Comparison of ENCODE assay signal across 1 cellular context in the genomic region with DNA sequence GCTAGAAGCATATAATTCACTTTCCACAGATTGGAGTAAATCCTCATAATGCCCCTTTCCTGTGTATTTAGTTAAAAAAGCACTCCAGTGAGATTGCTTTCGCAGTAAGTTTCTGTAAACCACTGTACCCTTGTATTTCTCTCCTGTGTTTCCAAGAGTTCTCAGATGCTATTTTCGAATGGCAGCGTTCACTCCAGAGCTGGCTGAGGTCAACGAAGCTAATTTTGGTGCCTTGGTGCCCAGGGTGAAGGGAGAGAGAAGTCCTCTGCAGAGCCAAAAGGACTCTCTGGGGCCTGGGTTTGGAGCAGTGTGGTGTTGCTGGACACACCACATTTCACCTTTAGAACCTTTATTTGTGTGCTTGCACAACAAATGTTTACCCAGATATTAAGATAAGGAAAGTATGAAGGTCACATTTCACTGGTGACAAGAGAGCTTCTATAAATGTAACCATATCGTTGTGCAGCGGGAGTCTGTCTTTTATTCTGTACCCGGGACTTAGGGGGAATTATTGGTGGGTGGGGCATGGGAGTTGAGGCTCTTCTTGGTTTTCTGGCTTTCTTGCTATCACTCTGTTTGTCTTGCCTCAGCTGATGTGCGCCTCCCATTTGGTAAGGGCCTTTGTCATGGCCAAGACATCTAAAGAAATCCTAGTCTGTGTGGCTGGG.
TF ChIP-seq lines count a peak whose summit lies in the region.

No MANE protein-coding gene starts in this region.

TF ChIP-seq in HepG2, 621 proteins besides CTCF, POLR2A, EP300 and RAD21 (continued from another document and continues in another):
- TF ChIP-seq, protein P1, sequence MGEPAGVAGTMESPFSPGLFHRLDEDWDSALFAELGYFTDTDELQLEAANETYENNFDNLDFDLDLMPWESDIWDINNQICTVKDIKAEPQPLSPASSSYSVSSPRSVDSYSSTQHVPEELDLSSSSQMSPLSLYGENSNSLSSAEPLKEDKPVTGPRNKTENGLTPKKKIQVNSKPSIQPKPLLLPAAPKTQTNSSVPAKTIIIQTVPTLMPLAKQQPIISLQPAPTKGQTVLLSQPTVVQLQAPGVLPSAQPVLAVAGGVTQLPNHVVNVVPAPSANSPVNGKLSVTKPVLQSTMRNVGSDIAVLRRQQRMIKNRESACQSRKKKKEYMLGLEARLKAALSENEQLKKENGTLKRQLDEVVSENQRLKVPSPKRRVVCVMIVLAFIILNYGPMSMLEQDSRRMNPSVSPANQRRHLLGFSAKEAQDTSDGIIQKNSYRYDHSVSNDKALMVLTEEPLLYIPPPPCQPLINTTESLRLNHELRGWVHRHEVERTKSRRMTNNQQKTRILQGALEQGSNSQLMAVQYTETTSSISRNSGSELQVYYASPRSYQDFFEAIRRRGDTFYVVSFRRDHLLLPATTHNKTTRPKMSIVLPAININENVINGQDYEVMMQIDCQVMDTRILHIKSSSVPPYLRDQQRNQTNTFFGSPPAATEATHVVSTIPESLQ (CRISPR knock-in tag; conservative IDR thresholded peaks at IDR 0.05), result no peak
- TF ChIP-seq ZNF337 (CRISPR knock-in tag; IDR thresholded peaks at IDR 0.05; ENCODE audit: borderline replicate concordance, low read depth), result no peak
- TF ChIP-seq, protein P2, sequence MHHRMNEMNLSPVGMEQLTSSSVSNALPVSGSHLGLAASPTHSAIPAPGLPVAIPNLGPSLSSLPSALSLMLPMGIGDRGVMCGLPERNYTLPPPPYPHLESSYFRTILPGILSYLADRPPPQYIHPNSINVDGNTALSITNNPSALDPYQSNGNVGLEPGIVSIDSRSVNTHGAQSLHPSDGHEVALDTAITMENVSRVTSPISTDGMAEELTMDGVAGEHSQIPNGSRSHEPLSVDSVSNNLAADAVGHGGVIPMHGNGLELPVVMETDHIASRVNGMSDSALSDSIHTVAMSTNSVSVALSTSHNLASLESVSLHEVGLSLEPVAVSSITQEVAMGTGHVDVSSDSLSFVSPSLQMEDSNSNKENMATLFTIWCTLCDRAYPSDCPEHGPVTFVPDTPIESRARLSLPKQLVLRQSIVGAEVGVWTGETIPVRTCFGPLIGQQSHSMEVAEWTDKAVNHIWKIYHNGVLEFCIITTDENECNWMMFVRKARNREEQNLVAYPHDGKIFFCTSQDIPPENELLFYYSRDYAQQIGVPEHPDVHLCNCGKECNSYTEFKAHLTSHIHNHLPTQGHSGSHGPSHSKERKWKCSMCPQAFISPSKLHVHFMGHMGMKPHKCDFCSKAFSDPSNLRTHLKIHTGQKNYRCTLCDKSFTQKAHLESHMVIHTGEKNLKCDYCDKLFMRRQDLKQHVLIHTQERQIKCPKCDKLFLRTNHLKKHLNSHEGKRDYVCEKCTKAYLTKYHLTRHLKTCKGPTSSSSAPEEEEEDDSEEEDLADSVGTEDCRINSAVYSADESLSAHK (CRISPR knock-in tag; IDR thresholded peaks at IDR 0.05; ENCODE audit: borderline replicate concordance), result no peak
- peak; percentile 32; the same call in 1 of the 2 replicates for TF ChIP-seq FOXC1 (CRISPR knock-in tag; IDR thresholded peaks at IDR 0.05; ENCODE audit: borderline replicate concordance)
- TF ChIP-seq, protein P3, sequence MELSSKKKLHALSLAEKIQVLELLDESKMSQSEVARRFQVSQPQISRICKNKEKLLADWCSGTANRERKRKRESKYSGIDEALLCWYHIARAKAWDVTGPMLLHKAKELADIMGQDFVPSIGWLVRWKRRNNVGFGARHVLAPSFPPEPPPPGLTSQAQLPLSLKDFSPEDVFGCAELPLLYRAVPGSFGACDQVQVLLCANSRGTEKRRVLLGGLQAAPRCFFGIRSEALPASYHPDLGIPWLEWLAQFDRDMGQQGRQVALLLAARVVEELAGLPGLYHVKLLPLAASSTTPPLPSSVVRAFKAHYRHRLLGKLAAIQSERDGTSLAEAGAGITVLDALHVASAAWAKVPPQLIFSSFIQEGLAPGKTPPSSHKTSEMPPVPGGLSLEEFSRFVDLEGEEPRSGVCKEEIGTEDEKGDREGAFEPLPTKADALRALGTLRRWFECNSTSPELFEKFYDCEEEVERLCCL (CRISPR knock-in tag; IDR thresholded peaks at IDR 0.05; ENCODE audit: borderline replicate concordance), result no peak
- TF ChIP-seq ZNF619 (CRISPR knock-in tag; IDR thresholded peaks at IDR 0.05), result no peak
- peak; percentile 86 for TF ChIP-seq ZMYM4 (CRISPR knock-in tag; IDR thresholded peaks at IDR 0.05)
- TF ChIP-seq, protein P4, sequence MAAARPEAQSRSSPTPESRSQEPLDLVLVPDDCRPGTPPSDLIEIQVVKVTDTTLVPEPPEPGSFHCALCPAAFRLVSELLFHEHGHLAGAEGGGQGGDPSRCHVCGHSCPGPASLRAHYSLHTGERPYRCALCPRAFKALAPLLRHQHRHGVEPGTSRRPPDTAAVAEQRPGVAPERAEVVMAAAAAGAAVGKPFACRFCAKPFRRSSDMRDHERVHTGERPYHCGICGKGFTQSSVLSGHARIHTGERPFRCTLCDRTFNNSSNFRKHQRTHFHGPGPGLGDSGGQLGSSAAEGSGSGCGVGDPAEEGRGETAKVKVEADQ (CRISPR knock-in tag; IDR thresholded peaks at IDR 0.05; ENCODE audit: borderline replicate concordance), result no peak
- TF ChIP-seq RBFOX2 (IDR thresholded peaks at IDR 0.05; ENCODE audit: low read depth, low read length), result no peak
- TF ChIP-seq ZNF24 (IDR thresholded peaks at IDR 0.05), result 0 out of 2 replicates have a peak, but pooled peaks have one; percentile 13
- peak; percentile 80 for TF ChIP-seq SOX13 (IDR thresholded peaks at IDR 0.05)
- TF ChIP-seq SOX13 (CRISPR knock-in tag; conservative IDR thresholded peaks at IDR 0.05 in 1 of 2, IDR thresholded peaks at IDR 0.05 in 1 of 2), result peak in 1 of 2 experiments; percentile 97; a peak in 2 of 4 replicates
- TF ChIP-seq AHR (CRISPR knock-in tag; IDR thresholded peaks at IDR 0.05), result 0 out of 2 replicates have a peak, but pooled peaks have one; percentile 70
- TF ChIP-seq, protein P5, sequence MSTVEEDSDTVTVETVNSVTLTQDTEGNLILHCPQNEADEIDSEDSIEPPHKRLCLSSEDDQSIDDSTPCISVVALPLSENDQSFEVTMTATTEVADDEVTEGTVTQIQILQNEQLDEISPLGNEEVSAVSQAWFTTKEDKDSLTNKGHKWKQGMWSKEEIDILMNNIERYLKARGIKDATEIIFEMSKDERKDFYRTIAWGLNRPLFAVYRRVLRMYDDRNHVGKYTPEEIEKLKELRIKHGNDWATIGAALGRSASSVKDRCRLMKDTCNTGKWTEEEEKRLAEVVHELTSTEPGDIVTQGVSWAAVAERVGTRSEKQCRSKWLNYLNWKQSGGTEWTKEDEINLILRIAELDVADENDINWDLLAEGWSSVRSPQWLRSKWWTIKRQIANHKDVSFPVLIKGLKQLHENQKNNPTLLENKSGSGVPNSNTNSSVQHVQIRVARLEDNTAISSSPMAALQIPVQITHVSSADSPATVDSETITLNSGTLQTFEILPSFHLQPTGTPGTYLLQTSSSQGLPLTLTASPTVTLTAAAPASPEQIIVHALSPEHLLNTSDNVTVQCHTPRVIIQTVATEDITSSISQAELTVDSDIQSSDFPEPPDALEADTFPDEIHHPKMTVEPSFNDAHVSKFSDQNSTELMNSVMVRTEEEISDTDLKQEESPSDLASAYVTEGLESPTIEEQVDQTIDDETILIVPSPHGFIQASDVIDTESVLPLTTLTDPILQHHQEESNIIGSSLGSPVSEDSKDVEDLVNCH (CRISPR knock-in tag; IDR thresholded peaks at IDR 0.05), result no peak
- TF ChIP-seq, protein P6, sequence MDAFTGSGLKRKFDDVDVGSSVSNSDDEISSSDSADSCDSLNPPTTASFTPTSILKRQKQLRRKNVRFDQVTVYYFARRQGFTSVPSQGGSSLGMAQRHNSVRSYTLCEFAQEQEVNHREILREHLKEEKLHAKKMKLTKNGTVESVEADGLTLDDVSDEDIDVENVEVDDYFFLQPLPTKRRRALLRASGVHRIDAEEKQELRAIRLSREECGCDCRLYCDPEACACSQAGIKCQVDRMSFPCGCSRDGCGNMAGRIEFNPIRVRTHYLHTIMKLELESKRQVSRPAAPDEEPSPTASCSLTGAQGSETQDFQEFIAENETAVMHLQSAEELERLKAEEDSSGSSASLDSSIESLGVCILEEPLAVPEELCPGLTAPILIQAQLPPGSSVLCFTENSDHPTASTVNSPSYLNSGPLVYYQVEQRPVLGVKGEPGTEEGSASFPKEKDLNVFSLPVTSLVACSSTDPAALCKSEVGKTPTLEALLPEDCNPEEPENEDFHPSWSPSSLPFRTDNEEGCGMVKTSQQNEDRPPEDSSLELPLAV (CRISPR knock-in tag; conservative IDR thresholded peaks at IDR 0.05; ENCODE audit: low read depth), result no peak
- TF ChIP-seq DMAP1 (CRISPR knock-in tag; IDR thresholded peaks at IDR 0.05), result peak; percentile 72; the same call in 1 of the 2 replicates
- peak; percentile 89 for TF ChIP-seq TARDBP (CRISPR knock-in tag; IDR thresholded peaks at IDR 0.05)
- 0 out of 2 replicates have a peak, but pooled peaks have one; percentile 34 for TF ChIP-seq MTF1 (CRISPR knock-in tag; IDR thresholded peaks at IDR 0.05)
- no peak for TF ChIP-seq PCBP1 (IDR thresholded peaks at IDR 0.05; ENCODE audit: borderline replicate concordance, low read depth, low read length)
- no peak for TF ChIP-seq MZF1 (CRISPR knock-in tag; IDR thresholded peaks at IDR 0.05; ENCODE audit: borderline replicate concordance)
- 0 out of 2 replicates have a peak, but pooled peaks have one; percentile 22 for TF ChIP-seq ZSCAN12 (CRISPR knock-in tag; IDR thresholded peaks at IDR 0.05)
- TF ChIP-seq SPEN (CRISPR knock-in tag; IDR thresholded peaks at IDR 0.05; ENCODE audit: low read depth), result 0 out of 2 replicates have a peak, but pooled peaks have one; percentile 41
- TF ChIP-seq NFE2L1 (CRISPR knock-in tag; IDR thresholded peaks at IDR 0.05; ENCODE audit: borderline replicate concordance), result no peak
- TF ChIP-seq ZNF790 (CRISPR knock-in tag; IDR thresholded peaks at IDR 0.05; ENCODE audit: borderline replicate concordance), result no peak
- TF ChIP-seq ZNF703 (CRISPR knock-in tag; IDR thresholded peaks at IDR 0.05; ENCODE audit: borderline replicate concordance), result no peak
- TF ChIP-seq ZBTB1 (CRISPR knock-in tag; IDR thresholded peaks at IDR 0.05; ENCODE audit: borderline replicate concordance), result no peak
- TF ChIP-seq, protein P7, sequence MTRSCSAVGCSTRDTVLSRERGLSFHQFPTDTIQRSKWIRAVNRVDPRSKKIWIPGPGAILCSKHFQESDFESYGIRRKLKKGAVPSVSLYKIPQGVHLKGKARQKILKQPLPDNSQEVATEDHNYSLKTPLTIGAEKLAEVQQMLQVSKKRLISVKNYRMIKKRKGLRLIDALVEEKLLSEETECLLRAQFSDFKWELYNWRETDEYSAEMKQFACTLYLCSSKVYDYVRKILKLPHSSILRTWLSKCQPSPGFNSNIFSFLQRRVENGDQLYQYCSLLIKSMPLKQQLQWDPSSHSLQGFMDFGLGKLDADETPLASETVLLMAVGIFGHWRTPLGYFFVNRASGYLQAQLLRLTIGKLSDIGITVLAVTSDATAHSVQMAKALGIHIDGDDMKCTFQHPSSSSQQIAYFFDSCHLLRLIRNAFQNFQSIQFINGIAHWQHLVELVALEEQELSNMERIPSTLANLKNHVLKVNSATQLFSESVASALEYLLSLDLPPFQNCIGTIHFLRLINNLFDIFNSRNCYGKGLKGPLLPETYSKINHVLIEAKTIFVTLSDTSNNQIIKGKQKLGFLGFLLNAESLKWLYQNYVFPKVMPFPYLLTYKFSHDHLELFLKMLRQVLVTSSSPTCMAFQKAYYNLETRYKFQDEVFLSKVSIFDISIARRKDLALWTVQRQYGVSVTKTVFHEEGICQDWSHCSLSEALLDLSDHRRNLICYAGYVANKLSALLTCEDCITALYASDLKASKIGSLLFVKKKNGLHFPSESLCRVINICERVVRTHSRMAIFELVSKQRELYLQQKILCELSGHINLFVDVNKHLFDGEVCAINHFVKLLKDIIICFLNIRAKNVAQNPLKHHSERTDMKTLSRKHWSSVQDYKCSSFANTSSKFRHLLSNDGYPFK (CRISPR knock-in tag; IDR thresholded peaks at IDR 0.05; ENCODE audit: borderline replicate concordance), result no peak
- TF ChIP-seq, protein P8, sequence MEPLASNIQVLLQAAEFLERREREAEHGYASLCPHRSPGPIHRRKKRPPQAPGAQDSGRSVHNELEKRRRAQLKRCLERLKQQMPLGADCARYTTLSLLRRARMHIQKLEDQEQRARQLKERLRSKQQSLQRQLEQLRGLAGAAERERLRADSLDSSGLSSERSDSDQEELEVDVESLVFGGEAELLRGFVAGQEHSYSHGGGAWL (CRISPR knock-in tag; IDR thresholded peaks at IDR 0.05), result no peak
- no peak for TF ChIP-seq NFE2 (CRISPR knock-in tag; IDR thresholded peaks at IDR 0.05)
- TF ChIP-seq FOXP1 (IDR thresholded peaks at IDR 0.05), result peak; percentile 94
- peak; percentile 99 for TF ChIP-seq FOXP1 (CRISPR knock-in tag; IDR thresholded peaks at IDR 0.05)
- TF ChIP-seq ZNF550 (CRISPR knock-in tag; IDR thresholded peaks at IDR 0.05; ENCODE audit: borderline replicate concordance), result no peak
- TF ChIP-seq JARID2 (CRISPR knock-in tag; IDR thresholded peaks at IDR 0.05; ENCODE audit: insufficient replicate concordance), result no peak
- TF ChIP-seq ZNF34 (CRISPR knock-in tag; IDR thresholded peaks at IDR 0.05; ENCODE audit: borderline replicate concordance), result 0 out of 2 replicates have a peak, but pooled peaks have one; percentile 92
- TF ChIP-seq XRCC5 (optimal IDR thresholded peaks at IDR 0.05; ENCODE audit: low read length), result peak; percentile 57
- TF ChIP-seq ZNF761 (CRISPR knock-in tag; conservative IDR thresholded peaks at IDR 0.05), result no peak; the same call in 1 of the 2 replicates
- no peak for TF ChIP-seq TBP (CRISPR knock-in tag; IDR thresholded peaks at IDR 0.05)
- no peak for TF ChIP-seq ZNF234 (CRISPR knock-in tag; conservative IDR thresholded peaks at IDR 0.05)
- TF ChIP-seq, protein P9, sequence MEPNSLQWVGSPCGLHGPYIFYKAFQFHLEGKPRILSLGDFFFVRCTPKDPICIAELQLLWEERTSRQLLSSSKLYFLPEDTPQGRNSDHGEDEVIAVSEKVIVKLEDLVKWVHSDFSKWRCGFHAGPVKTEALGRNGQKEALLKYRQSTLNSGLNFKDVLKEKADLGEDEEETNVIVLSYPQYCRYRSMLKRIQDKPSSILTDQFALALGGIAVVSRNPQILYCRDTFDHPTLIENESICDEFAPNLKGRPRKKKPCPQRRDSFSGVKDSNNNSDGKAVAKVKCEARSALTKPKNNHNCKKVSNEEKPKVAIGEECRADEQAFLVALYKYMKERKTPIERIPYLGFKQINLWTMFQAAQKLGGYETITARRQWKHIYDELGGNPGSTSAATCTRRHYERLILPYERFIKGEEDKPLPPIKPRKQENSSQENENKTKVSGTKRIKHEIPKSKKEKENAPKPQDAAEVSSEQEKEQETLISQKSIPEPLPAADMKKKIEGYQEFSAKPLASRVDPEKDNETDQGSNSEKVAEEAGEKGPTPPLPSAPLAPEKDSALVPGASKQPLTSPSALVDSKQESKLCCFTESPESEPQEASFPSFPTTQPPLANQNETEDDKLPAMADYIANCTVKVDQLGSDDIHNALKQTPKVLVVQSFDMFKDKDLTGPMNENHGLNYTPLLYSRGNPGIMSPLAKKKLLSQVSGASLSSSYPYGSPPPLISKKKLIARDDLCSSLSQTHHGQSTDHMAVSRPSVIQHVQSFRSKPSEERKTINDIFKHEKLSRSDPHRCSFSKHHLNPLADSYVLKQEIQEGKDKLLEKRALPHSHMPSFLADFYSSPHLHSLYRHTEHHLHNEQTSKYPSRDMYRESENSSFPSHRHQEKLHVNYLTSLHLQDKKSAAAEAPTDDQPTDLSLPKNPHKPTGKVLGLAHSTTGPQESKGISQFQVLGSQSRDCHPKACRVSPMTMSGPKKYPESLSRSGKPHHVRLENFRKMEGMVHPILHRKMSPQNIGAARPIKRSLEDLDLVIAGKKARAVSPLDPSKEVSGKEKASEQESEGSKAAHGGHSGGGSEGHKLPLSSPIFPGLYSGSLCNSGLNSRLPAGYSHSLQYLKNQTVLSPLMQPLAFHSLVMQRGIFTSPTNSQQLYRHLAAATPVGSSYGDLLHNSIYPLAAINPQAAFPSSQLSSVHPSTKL (CRISPR knock-in tag; IDR thresholded peaks at IDR 0.05), result peak; percentile 98
- no peak for TF ChIP-seq NFYB (CRISPR knock-in tag; IDR thresholded peaks at IDR 0.05)
- TF ChIP-seq ARID2 (CRISPR knock-in tag; IDR thresholded peaks at IDR 0.05; ENCODE audit: borderline replicate concordance), result no peak
- peak; percentile 96 for TF ChIP-seq DPF2 (CRISPR knock-in tag; IDR thresholded peaks at IDR 0.05; ENCODE audit: borderline replicate concordance, low read depth)
